Comparison of ENCODE assay signal across 25 cellular contexts in the genomic region with DNA sequence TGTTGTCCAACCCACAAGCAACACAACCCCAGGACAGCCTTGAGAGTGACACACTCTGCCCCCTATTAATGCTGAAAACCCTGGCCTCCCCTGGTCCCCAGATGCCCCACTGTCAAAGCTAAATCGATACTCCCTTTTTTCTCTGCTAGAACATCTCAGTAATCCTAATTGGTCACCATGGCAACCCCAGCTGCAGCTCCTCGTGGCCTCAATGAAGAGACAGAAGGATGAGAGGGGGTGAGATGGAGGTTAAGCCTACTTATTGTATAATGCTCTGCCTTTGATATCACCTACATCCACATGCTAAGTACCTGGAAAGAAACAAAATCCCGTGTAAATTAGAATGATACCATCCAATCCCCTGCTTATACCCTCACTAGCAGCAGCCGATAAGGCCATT.
DNase-seq lines count a peak whose midpoint lies in the region; TF ChIP-seq lines count a peak whose summit lies in the region.
"Had no signal": no experiment of that assay in that cellular context is flagged by ENCODE, and none has a peak within 500 bp of the region (broad histone marks: within the 10 kb centered on the region; RNA-seq: fewer than 3 reads in every experiment).

No MANE protein-coding gene starts in this region.

- peak overlapping the region; percentile 52 for H3K27ac Mint-ChIP-seq in neural progenitor cell
- H3K27ac Mint-ChIP-seq: activated CD4-positive, alpha-beta T cell treated with anti-CD3 and anti-CD28 coated beads, Interleukin-2, amount 10 ng/mL, durations not matched to agents 24 days and 14 days; activated T-cell treated with anti-CD3 and anti-CD28 coated beads, Interleukin-2, amount 50 U/mL, for 72 hours; CD4-positive, alpha-beta memory T cell; progenitor cell of endocrine pancreas; T-helper 2 cell treated with Interferon-gamma antibody and Interleukin-4, amounts not matched to agents 5 μg/mL and 100 μg/mL, for 36 hours had no signal

- no peaks in the 10 kb centered on the region for H3F3A ChIP-seq in neural progenitor cell (ENCODE audit: low read depth)

- no peaks in the 10 kb centered on the region for H3K36me3 ChIP-seq in neural progenitor cell
- H3K36me3 ChIP-seq in SJCRH30 = no peaks in the 10 kb centered on the region
- H3K36me3 ChIP-seq: colonic mucosa, upper lobe of left lung had no signal

- no peaks in the 10 kb centered on the region for H3K79me2 ChIP-seq in neural progenitor cell (ENCODE audit: low read depth)

- no peak overlapping the region for H2AFZ ChIP-seq in neural progenitor cell (replicated peaks)

- H3K4me1 ChIP-seq in neural progenitor cell (peaks cover 17% of the 10 kb centered on the region), SJCRH30 (no peaks in the 10 kb centered on the region)
- H3K4me1 ChIP-seq: colonic mucosa, upper lobe of left lung had no signal

- H3K9ac ChIP-seq in neural progenitor cell = no peak overlapping the region

- H3K27ac ChIP-seq in angular gyrus (ENCODE audit: low read depth, low read length) (peak overlapping the region; percentile 56), neural progenitor cell (no peak overlapping the region), SJCRH30 (no peak overlapping the region)
- H3K27ac ChIP-seq: 22Rv1, colonic mucosa, upper lobe of left lung, VCaP had no signal

- H3K27me3 Mint-ChIP-seq in neural progenitor cell (ENCODE audit: insufficient read depth, low read depth) = peaks cover 24% of the 10 kb centered on the region
- H3K27me3 Mint-ChIP-seq: activated CD4-positive, alpha-beta T cell treated with anti-CD3 and anti-CD28 coated beads, Interleukin-2, amount 10 ng/mL, durations not matched to agents 24 days and 14 days had no signal

- TF ChIP-seq CTCF in neural progenitor cell (IDR thresholded peaks at IDR 0.05) = no peak

- H4K20me1 ChIP-seq in neural progenitor cell (ENCODE audit: low read depth) = peaks cover 3% of the 10 kb centered on the region

- H3K4me3 ChIP-seq in neural progenitor cell (no peak overlapping the region), SJCRH30 (no peak overlapping the region)
- H3K4me3 ChIP-seq: colonic mucosa, lung, upper lobe of left lung had no signal

- H3K9me3 Mint-ChIP-seq in neural progenitor cell = peaks cover 2% of the 10 kb centered on the region
- H3K9me3 Mint-ChIP-seq: activated CD4-positive, alpha-beta T cell treated with anti-CD3 and anti-CD28 coated beads, Interleukin-2, amount 10 ng/mL, durations not matched to agents 24 days and 14 days; T-helper 2 cell treated with Interferon-gamma antibody and Interleukin-4, amounts not matched to agents 5 μg/mL and 100 μg/mL, for 36 hours had no signal

- peak overlapping the region; percentile 69 for H3K4me3 Mint-ChIP-seq in neural progenitor cell
- H3K4me3 Mint-ChIP-seq: activated CD4-positive, alpha-beta T cell treated with anti-CD3 and anti-CD28 coated beads, Interleukin-2, amount 10 ng/mL, durations not matched to agents 24 days and 14 days; activated T-cell treated with anti-CD3 and anti-CD28 coated beads, Interleukin-2, amount 50 U/mL, for 72 hours; CD4-positive, alpha-beta memory T cell; T-helper 2 cell treated with Interferon-gamma antibody and Interleukin-4, amounts not matched to agents 5 μg/mL and 100 μg/mL, for 36 hours had no signal

- H3K9me3 ChIP-seq in neural progenitor cell (ENCODE audit: low read depth) (no peaks in the 10 kb centered on the region), SJCRH30 (replicated peaks) (no peaks in the 10 kb centered on the region)
- H3K9me3 ChIP-seq: colonic mucosa, upper lobe of left lung had no signal

- peak overlapping the region; percentile 22 for H3K4me2 ChIP-seq in neural progenitor cell

- H3K36me3 Mint-ChIP-seq in neural progenitor cell = no peaks in the 10 kb centered on the region
- H3K36me3 Mint-ChIP-seq: CD4-positive, alpha-beta memory T cell had no signal

- DNase-seq in DMS 273 (lab: John Stamatoyannopoulos, UW; ENCODE audit: unreplicated experiment) = peak; percentile 6
- DNase-seq in DMS 273 treated with DMSO at 0.1 percent for 48 hours (lab: John Stamatoyannopoulos, UW) = no peak
- peak; percentile 21 for DNase-seq in NCI-H2171 (lab: John Stamatoyannopoulos, UW)
- DNase-seq in neural progenitor cell (ENCODE audit: low spot score) = peak; percentile 74
- no peak for DNase-seq in SJCRH30
- no peak for DNase-seq in stimulated activated CD4-positive, alpha-beta T cell treated with anti-CD3 and anti-CD28 coated beads, Interleukin-2, amount 100 ng/mL, for 24 hours
- no peak for DNase-seq in iPS-NIHi11 (ENCODE audit: low spot score)
- DNase-seq: activated CD4-positive, alpha-beta T cell treated with anti-CD3 and anti-CD28 coated beads, Interleukin-2, amount 10 ng/mL, durations not matched to agents 24 days and 14 days; activated naive CD4-positive, alpha-beta T cell treated with Interleukin-2 at 50 U/mL for 16 hours; activated T-cell treated with anti-CD3 and anti-CD28 coated beads, Interleukin-2, amount 50 U/mL, for 72 hours; CD4-positive, alpha-beta memory T cell; colonic mucosa; GDM1; GOT3; kidney; NCI-H1930; NCI-H526 treated with DMSO at 0.1 percent for 48 hours; OCI-M1; upper lobe of left lung had no signal

- H3K4me1 Mint-ChIP-seq in neural progenitor cell = peaks cover 59% of the 10 kb centered on the region
- H3K4me1 Mint-ChIP-seq: activated CD4-positive, alpha-beta T cell treated with anti-CD3 and anti-CD28 coated beads, Interleukin-2, amount 10 ng/mL, durations not matched to agents 24 days and 14 days; CD4-positive, alpha-beta memory T cell had no signal

- H3K27me3 ChIP-seq in neural progenitor cell (no peaks in the 10 kb centered on the region), SJCRH30 (no peaks in the 10 kb centered on the region)
- H3K27me3 ChIP-seq: colonic mucosa, upper lobe of left lung had no signal

Comparison
In these comparisons a context has a peak if more than half of its experiments do, and no peak if none do; other contexts are left out.
1. DNase-seq: peak in DMS 273 (single experiment), NCI-H2171 (single experiment) and neural progenitor cell (single experiment); none in DMS 273 treated with DMSO at 0.1 percent for 48 hours (single experiment), SJCRH30 (0 of 2), stimulated activated CD4-positive, alpha-beta T cell treated with anti-CD3 and anti-CD28 coated beads, Interleukin-2, amount 100 ng/mL, for 24 hours (0 of 2) and iPS-NIHi11 (single experiment).